In genomic region chr3:141653872-141654271, GRCh38 we compare ENCODE assay signal across 22 cellular contexts.
DNase-seq lines count a peak whose midpoint lies in the region; ATAC-seq, FAIRE-seq and TF ChIP-seq lines count a peak whose summit lies in the region.
"Had no signal": no experiment of that assay in that cellular context is flagged by ENCODE, and none has a peak within 500 bp of the region (broad histone marks: within the 10 kb centered on the region; RNA-seq: fewer than 3 reads in every experiment).

No MANE protein-coding gene starts in this region.

- WGBS in HepG2 (ENCODE audit: low lambda C conversion rate), result 41% methylated on average over 4 of the region's 4 CpGs

- H3K4me1 ChIP-seq in muscle layer of colon (ENCODE audit: insufficient read depth, low read length) (peaks cover 41% of the 10 kb centered on the region), HepG2 (ENCODE audit: insufficient read depth, low read length) (peaks cover 10% of the 10 kb centered on the region)
- H3K4me1 ChIP-seq: BE2C had no signal

- no peak for TF ChIP-seq RAD21 in HepG2 (CRISPR knock-in tag; IDR thresholded peaks at IDR 0.05)

- POLR2A ChIA-PET in WTC11 (lab: Charles Lee) (no interaction called here), HepG2 (lab: Yijun Ruan, JAX) (no interaction called here)

- in situ Hi-C loops in HepG2 (cut with HindIII; ENCODE audit: extremely low pct_ligation_motif_present, low pct_unique_long_range_greater_than_20kb), result no loop called here

- H4K20me1 ChIP-seq in HepG2 (ENCODE audit: insufficient read depth, low read length), result no peaks in the 10 kb centered on the region

- no TSS peak for BruUV-seq in HepG2 (replicated peaks; lab: Mats Ljungman, UMichigan)

- H3K27ac Mint-ChIP-seq in WTC11, result no peak overlapping the region
- peak overlapping the region; percentile 3 for H3K27ac Mint-ChIP-seq in endothelial cell (ENCODE audit: unreplicated experiment)
- H3K27ac Mint-ChIP-seq in type B pancreatic cell, result no peak overlapping the region
- H3K27ac Mint-ChIP-seq: CD4-positive, CD25-positive, alpha-beta regulatory T cell; CD8-positive, alpha-beta memory T cell had no signal

- H3K4me3 Mint-ChIP-seq in WTC11 (no peak overlapping the region), endothelial cell (ENCODE audit: unreplicated experiment) (no peak overlapping the region), type B pancreatic cell (peak overlapping the region; percentile 2)
- H3K4me3 Mint-ChIP-seq: CD4-positive, CD25-positive, alpha-beta regulatory T cell; CD8-positive, alpha-beta memory T cell had no signal

- H3K27me3 ChIP-seq in muscle layer of colon (ENCODE audit: control insufficient read depth in 1 of 2, insufficient read depth in 2 of 2, low read length in 2 of 2), result no peaks in the 10 kb centered on the region
- H3K27me3 ChIP-seq in WERI-Rb-1 (ENCODE audit: insufficient read depth, low read depth, severe bottlenecking), result no peaks in the 10 kb centered on the region
- H3K27me3 ChIP-seq in HepG2 (ENCODE audit: control insufficient read depth in 1 of 2, insufficient read depth in 2 of 2, low read length in 2 of 2), result peaks cover 3 to 18% of the 10 kb centered on the region in 2 experiments
- H3K27me3 ChIP-seq: BE2C had no signal

- H3K9me3 ChIP-seq in muscle layer of colon (ENCODE audit: low read length) (no peaks in the 10 kb centered on the region), WERI-Rb-1 (ENCODE audit: severe bottlenecking) (no peaks in the 10 kb centered on the region), HepG2 (ENCODE audit: low read length) (no peaks in the 10 kb centered on the region)
- H3K9me3 ChIP-seq: BE2C had no signal

- H3K4me3 ChIP-seq in muscle layer of colon (ENCODE audit: low read depth in 1 of 2, low read length in 2 of 2), result no peak overlapping the region
- H3K4me3 ChIP-seq in WERI-Rb-1 (ENCODE audit: low read depth, low read length), result no peak overlapping the region
- no peak overlapping the region for H3K4me3 ChIP-seq in HepG2 (replicated peaks in 1 of 3; ENCODE audit: insufficient read depth in 1 of 3, low read depth in 2 of 3, low read length in 3 of 3)
- H3K4me3 ChIP-seq: GM23248 had no signal

- TF ChIP-seq CTCF in WTC11 (IDR thresholded peaks at IDR 0.05) (no peak), endothelial cell (IDR thresholded peaks at IDR 0.05; ENCODE audit: unreplicated experiment) (no peak), type B pancreatic cell (conservative IDR thresholded peaks at IDR 0.05) (no peak), WERI-Rb-1 (IDR thresholded peaks at IDR 0.05; ENCODE audit: low read depth, low read length) (no peak), HepG2 (CRISPR knock-in tag; IDR thresholded peaks at IDR 0.05) (no peak)

- intact Hi-C loops in HepG2 (cut with micrococcal nuclease; ENCODE audit: unreplicated experiment), result no loop called here

- no peak for TF ChIP-seq POLR2A in HepG2 (IDR thresholded peaks at IDR 0.05; ENCODE audit: insufficient read depth in 1 of 2, low read depth in 2 of 2, low read length in 2 of 2)

- DNase-seq in WTC11 (ENCODE audit: low spot score), result no peak
- no peak for DNase-seq in endothelial cell (ENCODE audit: low spot score)
- DNase-seq in type B pancreatic cell (ENCODE audit: extremely low spot score, unreplicated experiment), result no peak
- no peak for DNase-seq in WERI-Rb-1
- no peak for DNase-seq in HepG2 (ENCODE audit: low spot score)
- no peak for DNase-seq in kidney glomerular epithelial cell (lab: John Stamatoyannopoulos, UW)
- DNase-seq: ACHN; BE2C; C1 segment of cervical spinal cord; CD4-positive, CD25-positive, alpha-beta regulatory T cell; CD8-positive, alpha-beta memory T cell; COR-L47; GM23248; HCEC 1CT had no signal

- H3K27me3 Mint-ChIP-seq in WTC11 (ENCODE audit: low read depth) (peaks cover 26% of the 10 kb centered on the region), endothelial cell (ENCODE audit: unreplicated experiment) (peaks cover 6% of the 10 kb centered on the region), type B pancreatic cell (peaks cover 25% of the 10 kb centered on the region)

- H3K79me2 ChIP-seq in HepG2 (ENCODE audit: insufficient read depth, low read length), result no peaks in the 10 kb centered on the region

- CTCF ChIA-PET in WTC11 (lab: Charles Lee), result interaction anchor here (0.8 kb wide), 1 partner anchor 9 kb away, joined by 3 read pairs; no protein-coding TSS in a partner anchor
- CTCF ChIA-PET in HepG2 (lab: Yijun Ruan, JAX; ENCODE audit: low intra/inter-chr PET ratio, low total read pairs), result no interaction called here

- TF ChIP-seq EP300 in HepG2 (IDR thresholded peaks at IDR 0.05; ENCODE audit: low read depth in 2 of 2, low read length in 2 of 2) (no peak), HepG2 (CRISPR knock-in tag; IDR thresholded peaks at IDR 0.05; ENCODE audit: borderline replicate concordance) (no peak)

- H3K4me1 Mint-ChIP-seq in WTC11 (peaks cover 26% of the 10 kb centered on the region), endothelial cell (ENCODE audit: unreplicated experiment) (no peaks in the 10 kb centered on the region), type B pancreatic cell (ENCODE audit: unreplicated experiment) (peaks cover 12% of the 10 kb centered on the region)
- H3K4me1 Mint-ChIP-seq: CD4-positive, CD25-positive, alpha-beta regulatory T cell; CD8-positive, alpha-beta memory T cell had no signal

- H3K4me2 ChIP-seq in HepG2 (ENCODE audit: low read depth, low read length), result no peak overlapping the region

- ATAC-seq in WTC11 (peak; percentile 48), HepG2 (no peak)

- no peak overlapping the region for H2AFZ ChIP-seq in HepG2 (ENCODE audit: low read length)
- H2AFZ ChIP-seq: GM23248 had no signal

- peak overlapping the region; percentile 29 for H3K27ac ChIP-seq in muscle layer of colon (ENCODE audit: low read depth, low read length)
- no peak overlapping the region for H3K27ac ChIP-seq in WERI-Rb-1
- H3K27ac ChIP-seq in HepG2 (ENCODE audit: extremely low read length, insufficient read depth, low read length), result no peak overlapping the region
- H3K27ac ChIP-seq: GM23248 had no signal

- H3K36me3 ChIP-seq in muscle layer of colon (ENCODE audit: insufficient read depth, low read length) (no peaks in the 10 kb centered on the region), WERI-Rb-1 (no peaks in the 10 kb centered on the region), HepG2 (replicated peaks in 1 of 2; ENCODE audit: control insufficient read depth in 1 of 2, insufficient read depth in 2 of 2, low read length in 2 of 2) (no peaks in the 10 kb centered on the region)
- H3K36me3 ChIP-seq: BE2C had no signal

- H3K36me3 Mint-ChIP-seq in WTC11 (peaks cover 19% of the 10 kb centered on the region), endothelial cell (ENCODE audit: low read depth, unreplicated experiment) (peaks cover 10% of the 10 kb centered on the region), type B pancreatic cell (no peaks in the 10 kb centered on the region)
- H3K36me3 Mint-ChIP-seq: CD4-positive, CD25-positive, alpha-beta regulatory T cell; CD8-positive, alpha-beta memory T cell had no signal

- FAIRE-seq in HepG2 (lab: Jason Lieb, UNC), result no peak
- FAIRE-seq: A204.1, D721Med, G401.6, GM12891, GM18507, H54, HTR-8/SVneo had no signal

- H3K9ac ChIP-seq in muscle layer of colon (ENCODE audit: low read length) (no peak overlapping the region), HepG2 (ENCODE audit: insufficient read depth, low read depth, low read length) (no peak overlapping the region)
- H3K9ac ChIP-seq: GM23248 had no signal

- peaks cover 31% of the 10 kb centered on the region for H3K9me3 Mint-ChIP-seq in WTC11
- no peaks in the 10 kb centered on the region for H3K9me3 Mint-ChIP-seq in endothelial cell (ENCODE audit: unreplicated experiment)
- H3K9me3 Mint-ChIP-seq in type B pancreatic cell, result no peaks in the 10 kb centered on the region
- H3K9me3 Mint-ChIP-seq: CD4-positive, CD25-positive, alpha-beta regulatory T cell; CD8-positive, alpha-beta memory T cell had no signal

TF ChIP-seq in WTC11, 78 proteins besides CTCF, POLR2A, EP300 and RAD21 (continues in another document):
- TF ChIP-seq NR3C1 (CRISPR knock-in tag; conservative IDR thresholded peaks at IDR 0.05; ENCODE audit: low read depth), result no peak
- no peak for TF ChIP-seq GTF2I (CRISPR knock-in tag; conservative IDR thresholded peaks at IDR 0.05)
- TF ChIP-seq JAZF1 (CRISPR knock-in tag; IDR thresholded peaks at IDR 0.05), result no peak

TF ChIP-seq in HepG2, 621 proteins besides CTCF, POLR2A, EP300 and RAD21:
- no peak for TF ChIP-seq RXRA (CRISPR knock-in tag; IDR thresholded peaks at IDR 0.05)
